In genomic region chr13:27953671-27954405, GRCh38 we compare ENCODE assay signal across 8 cellular contexts. TPM values are rescaled to one million over a fixed set of nuclear protein-coding genes. Genes with fewer than 3 reads are reported as not detected.
A peak's percentile ranks its signal among the peaks of the same experiment; 100 is the strongest.
DNase-seq lines count a peak whose midpoint lies in the region; ATAC-seq and TF ChIP-seq lines count a peak whose summit lies in the region.

No MANE protein-coding gene starts in this region.

- H3K27me3 ChIP-seq in BJ (ENCODE audit: control insufficient read depth, insufficient read depth, low read length): peaks cover 13% of the 10 kb centered on the region

- peak overlapping the region; percentile 69 for H3K4me3 Mint-ChIP-seq in activated T-cell treated with anti-CD3 and anti-CD28 coated beads, Interleukin-2, amount 50 U/mL, for 24 hours
- peak overlapping the region; percentile 90 for H3K4me3 Mint-ChIP-seq in nephron progenitor cell

- H3K4me1 Mint-ChIP-seq in activated T-cell treated with anti-CD3 and anti-CD28 coated beads, Interleukin-2, amount 50 U/mL, for 24 hours (ENCODE audit: low read depth): peaks cover 14% of the 10 kb centered on the region
- H3K4me1 Mint-ChIP-seq in nephron progenitor cell: peaks cover 33% of the 10 kb centered on the region

- H3K9me3 Mint-ChIP-seq in activated T-cell treated with anti-CD3 and anti-CD28 coated beads, Interleukin-2, amount 50 U/mL, for 24 hours: peaks cover 3% of the 10 kb centered on the region
- H3K9me3 Mint-ChIP-seq in nephron progenitor cell: peaks cover 8% of the 10 kb centered on the region

- CTCF ChIA-PET in BJ (lab: Yijun Ruan, JAX): interaction anchor here (0.6 to 2.8 kb wide), 29 partner anchors 8 to 1007 kb away, joined by 3 to 27 read pairs (median 4); partner anchors contain the start of gene CDX2

- TF ChIP-seq CTCF in BJ (IDR thresholded peaks at IDR 0.05; ENCODE audit: insufficient read depth, low read depth, low read length) (peak; percentile 55), nephron progenitor cell (IDR thresholded peaks at IDR 0.05) (peak; percentile 90)

- H3K36me3 Mint-ChIP-seq in activated T-cell treated with anti-CD3 and anti-CD28 coated beads, Interleukin-2, amount 50 U/mL, for 24 hours (ENCODE audit: low read depth): no peaks in the 10 kb centered on the region
- no peaks in the 10 kb centered on the region for H3K36me3 Mint-ChIP-seq in nephron progenitor cell (ENCODE audit: low read depth)

- ATAC-seq in GM19025 (IDR thresholded peaks at IDR 0.05; ENCODE audit: low read depth, unreplicated experiment): peak; percentile 76
- peak; percentile 87 for ATAC-seq in HG03342 (IDR thresholded peaks at IDR 0.05; ENCODE audit: unreplicated experiment)

- H3K27me3 Mint-ChIP-seq in activated T-cell treated with anti-CD3 and anti-CD28 coated beads, Interleukin-2, amount 50 U/mL, for 24 hours: peaks cover 78% of the 10 kb centered on the region
- H3K27me3 Mint-ChIP-seq in nephron progenitor cell (ENCODE audit: low read depth, poor library complexity): peaks cover 33% of the 10 kb centered on the region

- H3K36me3 ChIP-seq in BJ (ENCODE audit: control insufficient read depth, insufficient read depth, low read length): no peaks in the 10 kb centered on the region

- no peak for DNase-seq in BJ (ENCODE audit: low read depth)
- peak; percentile 91 to 95 for DNase-seq in NOMO-1 (lab: John Stamatoyannopoulos, UW; ENCODE audit: unreplicated experiment in 2 of 2)
- DNase-seq in activated T-cell treated with anti-CD3 and anti-CD28 coated beads, Interleukin-2, amount 50 U/mL, for 24 hours: peak; percentile 81
- peak; percentile 31 for DNase-seq in fibroblast of peridontal ligament (ENCODE audit: extremely low read depth)
- DNase-seq in nephron progenitor cell: peak; percentile 95
- DNase-seq in substantia nigra (lab: John Stamatoyannopoulos, UW): peak in 37 of 49 donors; percentile 7 to 72 (median 34)

- no peak overlapping the region for H3K27ac ChIP-seq in substantia nigra (ENCODE audit: low read depth, low read length, poor library complexity, severe bottlenecking)

- H3K27ac Mint-ChIP-seq in activated T-cell treated with anti-CD3 and anti-CD28 coated beads, Interleukin-2, amount 50 U/mL, for 24 hours: no peak overlapping the region
- H3K27ac Mint-ChIP-seq in nephron progenitor cell: peak overlapping the region; percentile 95

- POLR2A ChIA-PET in BJ (lab: Charles Lee): no interaction called here

- H3K4me3 ChIP-seq in BJ (ENCODE audit: low read depth, low read length): peak overlapping the region; percentile 43

RNA-seq across cellular contexts. Expression of gene CDX2, which starts 15.3 kb away (rescaled TPM):
- polyA plus RNA-seq in BJ (2011; rRNA removed): not detected in 2 replicates
- polyA minus RNA-seq in BJ (2011; rRNA and poly(A)+ RNA removed): not detected in 2 replicates

RNA-seq across cellular contexts. Expression of gene PDX1, which starts 34.0 kb away (rescaled TPM):
- polyA plus RNA-seq in BJ (2011; rRNA removed): not detected in 2 replicates
- polyA minus RNA-seq in BJ (2011; rRNA and poly(A)+ RNA removed): not detected in 2 replicates

RNA-seq across cellular contexts. Expression of gene URAD, which starts 34.7 kb away (rescaled TPM):
- polyA plus RNA-seq in BJ (2011; rRNA removed): not detected in 2 replicates
- not detected in 2 replicates for polyA minus RNA-seq in BJ (2011; rRNA and poly(A)+ RNA removed)
